6 cellular contexts compared by ENCODE assay signal in genomic region chr5:142013734-142014495, GRCh38. TPM values are rescaled to one million over a fixed set of nuclear protein-coding genes. Genes with fewer than 3 reads are reported as not detected.
A peak's percentile ranks its signal among the peaks of the same experiment; 100 is the strongest.
DNase-seq lines count a peak whose midpoint lies in the region; ATAC-seq, FAIRE-seq and TF ChIP-seq lines count a peak whose summit lies in the region.

No MANE protein-coding gene starts in this region.

- H3K27ac ChIP-seq in KOPT-K1 (ENCODE audit: low read depth, low read length, poor library complexity, severe bottlenecking) (peak overlapping the region; percentile 88), pancreas (peak overlapping the region in 1 of 4 donors; percentile 79)

- peak overlapping the region; percentile 77 for H3K4me3 Mint-ChIP-seq in central memory CD8-positive, alpha-beta T cell

- WGBS in pancreas, 2 donors = 80 to 85% methylated on average over 16 of the region's 16 CpGs

- DNase-seq in central memory CD8-positive, alpha-beta T cell (ENCODE audit: low spot score in 2 of 2) = no peak
- DNase-seq in pancreas = peak in 5 of 6 donors; percentile 8 to 49 (median 33)
- no peak for DNase-seq in NCI-H524 treated with DMSO at 0.1 percent for 48 hours (lab: John Stamatoyannopoulos, UW)
- DNase-seq in mesenteric fat pad (ENCODE audit: low spot score) = no peak
- DNase-seq in NCI-H2081 treated with DMSO at 0.1 percent for 48 hours (lab: John Stamatoyannopoulos, UW) = no peak

- H3K36me3 Mint-ChIP-seq in central memory CD8-positive, alpha-beta T cell (ENCODE audit: insufficient read depth) = peaks cover 13% of the 10 kb centered on the region

- intact Hi-C loops in pancreas (cut with DNase I) = loop anchor here in 1 of 3 donors (10.0 kb wide), 1 partner anchor 131 kb away; no protein-coding TSS in a partner anchor

- peak overlapping the region; percentile 77 for H3K27ac Mint-ChIP-seq in central memory CD8-positive, alpha-beta T cell (ENCODE audit: low read depth)

- ATAC-seq in central memory CD8-positive, alpha-beta T cell (replicated peaks; ENCODE audit: extremely low read depth, poor library complexity, severe bottlenecking) = no peak
- ATAC-seq in pancreas = peak in 1 of 4 donors; percentile 26

- FAIRE-seq in pancreas (lab: Jason Lieb, UNC) = no peak

- no peaks in the 10 kb centered on the region for H3K27me3 Mint-ChIP-seq in central memory CD8-positive, alpha-beta T cell

- peaks cover 0 to 20% (median 0%) of the 10 kb centered on the region in 3 donors for H3K4me1 ChIP-seq in pancreas

- no peak overlapping the region for H3K4me3 ChIP-seq in pancreas

- H3K36me3 ChIP-seq in KOPT-K1 (ENCODE audit: insufficient read depth, low read length) (peaks cover 8% of the 10 kb centered on the region), pancreas (no peaks in the 10 kb centered on the region)

- H3K9me3 ChIP-seq in KOPT-K1 (ENCODE audit: insufficient read depth, low read length, poor library complexity, severe bottlenecking) (no peaks in the 10 kb centered on the region), pancreas (no peaks in the 10 kb centered on the region)

- TF ChIP-seq CTCF in pancreas (IDR thresholded peaks at IDR 0.05) = no peak

- H3K4me1 Mint-ChIP-seq in central memory CD8-positive, alpha-beta T cell = peaks cover 50% of the 10 kb centered on the region

- no peaks in the 10 kb centered on the region for H3K27me3 ChIP-seq in pancreas

- H3K9me3 Mint-ChIP-seq in central memory CD8-positive, alpha-beta T cell = no peaks in the 10 kb centered on the region

RNA-seq across cellular contexts. Expression of gene GNPDA1, which starts 1.1 kb away (rescaled TPM):
- 10 to 100 TPM in 1 of 6 donors, 1 to 10 TPM in 5; 4.1 to 15.2 (median 7.4) TPM for total RNA-seq in pancreas
- polyA plus RNA-seq in pancreas = 10 to 100 TPM in 1 of 2 donors, 1 to 10 TPM in 1; 8.7 to 15.5 TPM
- 36.2 TPM for total RNA-seq in mesenteric fat pad

RNA-seq across cellular contexts. Expression of gene RNF14, which starts 45.0 kb away (rescaled TPM):
- total RNA-seq in pancreas = 10 to 100 TPM; 15.4 to 30.4 (median 21.6) TPM
- 10 to 100 TPM in 1 of 2 donors, 1 to 10 TPM in 1; 7.8 to 18.4 TPM for polyA plus RNA-seq in pancreas
- 79.4 TPM for total RNA-seq in mesenteric fat pad

RNA-seq across cellular contexts. Expression of gene PCDH12, which starts 55.9 kb away (rescaled TPM):
- 1 to 10 TPM in 3 of 6 donors, under 1 TPM in 3; 0.32 to 1.7 (median 0.93) TPM for total RNA-seq in pancreas
- 1 to 10 TPM in 1 of 2 donors, under 1 TPM in 1; 0.65 to 1.6 TPM for polyA plus RNA-seq in pancreas
- total RNA-seq in mesenteric fat pad = 6.4 TPM

Comparison
In these comparisons a context has a peak if more than half of its experiments do, and no peak if none do; other contexts are left out.
1. DNase-seq: peak in pancreas (5 of 6); none in central memory CD8-positive, alpha-beta T cell (0 of 2), NCI-H524 treated with DMSO at 0.1 percent for 48 hours (single experiment), mesenteric fat pad (single experiment) and NCI-H2081 treated with DMSO at 0.1 percent for 48 hours (single experiment).